11 cellular contexts compared by ENCODE assay signal in genomic region chr16:10979717-10980601, GRCh38. TPM values are rescaled to one million over a fixed set of nuclear protein-coding genes. Genes with fewer than 3 reads are reported as not detected.
DNase-seq lines count a peak whose midpoint lies in the region; ATAC-seq and TF ChIP-seq lines count a peak whose summit lies in the region.
"Had no signal": no experiment of that assay in that cellular context is flagged by ENCODE, and none has a peak within 500 bp of the region (broad histone marks: within the 10 kb centered on the region; RNA-seq: fewer than 3 reads in every experiment).

No MANE protein-coding gene starts in this region.

- H3K36me3 Mint-ChIP-seq in activated CD4-positive, alpha-beta memory T cell treated with anti-CD3 and anti-CD28 coated beads for 36 hours, result peaks cover 40% of the 10 kb centered on the region

- H3K27ac ChIP-seq in C4-2B (peak overlapping the region; percentile 71), prostate gland (peak overlapping the region; percentile 45 to 66)

- H3K4me1 ChIP-seq in prostate gland (replicated peaks), result peaks cover 7% of the 10 kb centered on the region

- 20% methylated on average over 19 of the region's 19 CpGs for WGBS in prostate gland

- no peak overlapping the region for H3K4me3 ChIP-seq in prostate gland

- H3K27me3 ChIP-seq in prostate gland (replicated peaks; ENCODE audit: insufficient read depth), result no peaks in the 10 kb centered on the region

- TF ChIP-seq CTCF in C4-2B (conservative IDR thresholded peaks at IDR 0.05) (no peak), prostate gland (IDR thresholded peaks at IDR 0.05) (peak in 1 of 4 experiments; percentile 14)

- CTCF ChIA-PET in activated CD4-positive, alpha-beta memory T cell treated with anti-CD3 and anti-CD28 coated beads for 36 hours (lab: Charles Lee), result interaction anchor here (0.6 to 1.8 kb wide), 7 partner anchors 9 to 392 kb away, joined by 3 to 21 read pairs (median 4); no protein-coding TSS in a partner anchor

- TF ChIP-seq POLR2A in prostate gland (IDR thresholded peaks at IDR 0.05), result no peak

- ATAC-seq in Right ventricle myocardium superior (ENCODE audit: poor library complexity) (peak; percentile 66), HG03439 (IDR thresholded peaks at IDR 0.05; ENCODE audit: unreplicated experiment) (no peak)
- ATAC-seq: Panc1 had no signal

- no peak for DNase-seq in activated CD4-positive, alpha-beta memory T cell treated with anti-CD3 and anti-CD28 coated beads for 36 hours
- DNase-seq in Right ventricle myocardium superior, result peak; percentile 48
- DNase-seq in prostate gland (ENCODE audit: low spot score), result peak; percentile 90
- no peak for DNase-seq in NCI-H1417 treated with DMSO at 0.1 percent for 48 hours (lab: John Stamatoyannopoulos, UW)
- DNase-seq in NCI-H345 treated with DMSO at 0.1 percent for 48 hours (lab: John Stamatoyannopoulos, UW; ENCODE audit: unreplicated experiment), result no peak
- no peak for DNase-seq in NCI-H1105 treated with DMSO at 0.1 percent for 48 hours (lab: John Stamatoyannopoulos, UW)
- DNase-seq: CD8-positive, alpha-beta memory T cell; KG1 had no signal

- no peaks in the 10 kb centered on the region for H3K36me3 ChIP-seq in prostate gland

- no peak overlapping the region for H3K4me3 Mint-ChIP-seq in activated CD4-positive, alpha-beta memory T cell treated with anti-CD3 and anti-CD28 coated beads for 36 hours
- H3K4me3 Mint-ChIP-seq: CD8-positive, alpha-beta memory T cell had no signal

- H3K4me1 Mint-ChIP-seq in activated CD4-positive, alpha-beta memory T cell treated with anti-CD3 and anti-CD28 coated beads for 36 hours (ENCODE audit: low read depth), result peaks cover 37% of the 10 kb centered on the region

- POLR2A ChIA-PET in activated CD4-positive, alpha-beta memory T cell treated with anti-CD3 and anti-CD28 coated beads for 36 hours (lab: Charles Lee), result interaction anchor here (1.1 to 1.6 kb wide), 2 partner anchors 12 to 277 kb away, joined by 3 to 5 read pairs; no protein-coding TSS in a partner anchor

- H3K27ac Mint-ChIP-seq in activated CD4-positive, alpha-beta memory T cell treated with anti-CD3 and anti-CD28 coated beads for 36 hours, result peak overlapping the region; percentile 5

- intact Hi-C loops in activated CD4-positive, alpha-beta memory T cell treated with anti-CD3 and anti-CD28 coated beads for 36 hours (cut with micrococcal nuclease), result no loop called here
- intact Hi-C loops in Right ventricle myocardium superior (cut with DNase I), result loop anchor here (10.0 kb wide), 1 partner anchor 125 kb away; no protein-coding TSS in a partner anchor
- intact Hi-C loops in prostate gland (cut with DNase I), result loop anchor here (5.0 to 10.0 kb wide), 3 partner anchors 52 to 155 kb away; no protein-coding TSS in a partner anchor

- no peaks in the 10 kb centered on the region for H3K9me3 ChIP-seq in prostate gland

- no peaks in the 10 kb centered on the region for H3K27me3 Mint-ChIP-seq in activated CD4-positive, alpha-beta memory T cell treated with anti-CD3 and anti-CD28 coated beads for 36 hours
- H3K27me3 Mint-ChIP-seq: CD8-positive, alpha-beta memory T cell had no signal

- no peaks in the 10 kb centered on the region for H3K9me3 Mint-ChIP-seq in activated CD4-positive, alpha-beta memory T cell treated with anti-CD3 and anti-CD28 coated beads for 36 hours
- H3K9me3 Mint-ChIP-seq: CD8-positive, alpha-beta memory T cell had no signal

RNA-seq across cellular contexts. Expression of gene CLEC16A, which starts 35.6 kb away (rescaled TPM):
- 10 to 100 TPM; 25.5 to 26.7 TPM for total RNA-seq in activated CD4-positive, alpha-beta memory T cell treated with anti-CD3 and anti-CD28 coated beads for 36 hours
- 20.9 TPM for total RNA-seq in Right ventricle myocardium superior
- 10 to 100 TPM; 26.1 to 52.2 TPM for total RNA-seq in prostate gland

RNA-seq across cellular contexts. Expression of gene DEXI, which starts 37.7 kb away (rescaled TPM):
- 10 to 100 TPM; 35.1 to 38.2 TPM for total RNA-seq in activated CD4-positive, alpha-beta memory T cell treated with anti-CD3 and anti-CD28 coated beads for 36 hours
- 112 TPM for total RNA-seq in Right ventricle myocardium superior
- 10 to 100 TPM; 95.5 to 96.9 TPM for total RNA-seq in prostate gland

Comparison
In these comparisons a context has a peak if more than half of its experiments do, and no peak if none do; other contexts are left out.
1. DNase-seq: peak in Right ventricle myocardium superior (single experiment) and prostate gland (single experiment); none in activated CD4-positive, alpha-beta memory T cell treated with anti-CD3 and anti-CD28 coated beads for 36 hours (single experiment), NCI-H1417 treated with DMSO at 0.1 percent for 48 hours (single experiment), NCI-H345 treated with DMSO at 0.1 percent for 48 hours (single experiment) and NCI-H1105 treated with DMSO at 0.1 percent for 48 hours (single experiment).